Comparison of ENCODE assay signal across 1 cellular context in the genomic region with DNA sequence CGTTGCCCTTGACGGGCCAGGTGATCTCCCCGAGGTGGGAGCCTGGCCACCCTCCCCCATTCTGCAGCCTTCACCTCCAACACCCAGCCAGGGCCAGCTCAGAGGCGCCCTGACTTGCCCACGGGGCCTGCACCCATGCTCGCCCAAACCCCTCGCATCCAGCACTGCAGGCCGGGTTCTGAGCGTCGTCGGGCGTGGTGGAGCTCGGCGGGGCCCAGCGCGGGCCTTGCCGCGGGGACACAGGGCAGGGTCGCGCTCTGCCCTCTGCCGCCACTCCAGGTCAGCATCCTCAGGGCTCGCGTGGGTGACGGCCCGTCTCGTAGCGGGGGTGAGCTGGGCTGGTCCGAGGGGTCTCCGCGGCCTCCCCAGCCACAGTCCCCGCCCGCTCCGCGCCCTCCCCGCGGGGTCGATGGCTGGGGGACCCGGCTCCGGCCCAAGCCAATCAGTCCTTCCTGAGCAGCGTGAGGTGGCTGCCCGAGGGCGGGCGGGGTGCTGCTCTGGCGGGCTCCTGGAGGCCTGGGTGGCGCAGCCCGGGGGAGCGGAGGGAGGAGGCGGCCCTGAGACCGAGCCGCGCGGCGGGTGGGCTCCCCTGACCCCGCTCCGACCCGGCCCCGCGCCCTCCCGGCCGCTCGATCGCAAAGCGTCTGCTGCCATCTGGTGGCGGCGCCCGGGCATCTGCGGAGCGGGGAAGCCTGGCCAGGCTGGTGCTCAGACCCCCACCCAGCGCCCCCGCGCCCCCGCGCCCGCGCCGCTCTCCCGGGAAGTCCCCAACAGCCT.
TF ChIP-seq lines count a peak whose summit lies in the region.

No MANE protein-coding gene starts in this region.

TF ChIP-seq in HEK293, 187 proteins besides CTCF, POLR2A, EP300 and RAD21 (continued from another document and continues in another):
- TF ChIP-seq, protein P1, sequence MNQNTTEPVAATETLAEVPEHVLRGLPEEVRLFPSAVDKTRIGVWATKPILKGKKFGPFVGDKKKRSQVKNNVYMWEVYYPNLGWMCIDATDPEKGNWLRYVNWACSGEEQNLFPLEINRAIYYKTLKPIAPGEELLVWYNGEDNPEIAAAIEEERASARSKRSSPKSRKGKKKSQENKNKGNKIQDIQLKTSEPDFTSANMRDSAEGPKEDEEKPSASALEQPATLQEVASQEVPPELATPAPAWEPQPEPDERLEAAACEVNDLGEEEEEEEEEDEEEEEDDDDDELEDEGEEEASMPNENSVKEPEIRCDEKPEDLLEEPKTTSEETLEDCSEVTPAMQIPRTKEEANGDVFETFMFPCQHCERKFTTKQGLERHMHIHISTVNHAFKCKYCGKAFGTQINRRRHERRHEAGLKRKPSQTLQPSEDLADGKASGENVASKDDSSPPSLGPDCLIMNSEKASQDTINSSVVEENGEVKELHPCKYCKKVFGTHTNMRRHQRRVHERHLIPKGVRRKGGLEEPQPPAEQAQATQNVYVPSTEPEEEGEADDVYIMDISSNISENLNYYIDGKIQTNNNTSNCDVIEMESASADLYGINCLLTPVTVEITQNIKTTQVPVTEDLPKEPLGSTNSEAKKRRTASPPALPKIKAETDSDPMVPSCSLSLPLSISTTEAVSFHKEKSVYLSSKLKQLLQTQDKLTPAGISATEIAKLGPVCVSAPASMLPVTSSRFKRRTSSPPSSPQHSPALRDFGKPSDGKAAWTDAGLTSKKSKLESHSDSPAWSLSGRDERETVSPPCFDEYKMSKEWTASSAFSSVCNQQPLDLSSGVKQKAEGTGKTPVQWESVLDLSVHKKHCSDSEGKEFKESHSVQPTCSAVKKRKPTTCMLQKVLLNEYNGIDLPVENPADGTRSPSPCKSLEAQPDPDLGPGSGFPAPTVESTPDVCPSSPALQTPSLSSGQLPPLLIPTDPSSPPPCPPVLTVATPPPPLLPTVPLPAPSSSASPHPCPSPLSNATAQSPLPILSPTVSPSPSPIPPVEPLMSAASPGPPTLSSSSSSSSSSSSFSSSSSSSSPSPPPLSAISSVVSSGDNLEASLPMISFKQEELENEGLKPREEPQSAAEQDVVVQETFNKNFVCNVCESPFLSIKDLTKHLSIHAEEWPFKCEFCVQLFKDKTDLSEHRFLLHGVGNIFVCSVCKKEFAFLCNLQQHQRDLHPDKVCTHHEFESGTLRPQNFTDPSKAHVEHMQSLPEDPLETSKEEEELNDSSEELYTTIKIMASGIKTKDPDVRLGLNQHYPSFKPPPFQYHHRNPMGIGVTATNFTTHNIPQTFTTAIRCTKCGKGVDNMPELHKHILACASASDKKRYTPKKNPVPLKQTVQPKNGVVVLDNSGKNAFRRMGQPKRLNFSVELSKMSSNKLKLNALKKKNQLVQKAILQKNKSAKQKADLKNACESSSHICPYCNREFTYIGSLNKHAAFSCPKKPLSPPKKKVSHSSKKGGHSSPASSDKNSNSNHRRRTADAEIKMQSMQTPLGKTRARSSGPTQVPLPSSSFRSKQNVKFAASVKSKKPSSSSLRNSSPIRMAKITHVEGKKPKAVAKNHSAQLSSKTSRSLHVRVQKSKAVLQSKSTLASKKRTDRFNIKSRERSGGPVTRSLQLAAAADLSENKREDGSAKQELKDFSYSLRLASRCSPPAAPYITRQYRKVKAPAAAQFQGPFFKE (tag by site-specific recombination; IDR thresholded peaks at IDR 0.05; ENCODE audit: borderline replicate concordance), result no peak
- no peak for TF ChIP-seq YY2 (tag by site-specific recombination; IDR thresholded peaks at IDR 0.05)
- TF ChIP-seq ZNF146 (tag by site-specific recombination; IDR thresholded peaks at IDR 0.05), result no peak
- TF ChIP-seq ZFHX2 (tag by site-specific recombination; conservative IDR thresholded peaks at IDR 0.05), result peak; percentile 71
- TF ChIP-seq, protein P2, sequence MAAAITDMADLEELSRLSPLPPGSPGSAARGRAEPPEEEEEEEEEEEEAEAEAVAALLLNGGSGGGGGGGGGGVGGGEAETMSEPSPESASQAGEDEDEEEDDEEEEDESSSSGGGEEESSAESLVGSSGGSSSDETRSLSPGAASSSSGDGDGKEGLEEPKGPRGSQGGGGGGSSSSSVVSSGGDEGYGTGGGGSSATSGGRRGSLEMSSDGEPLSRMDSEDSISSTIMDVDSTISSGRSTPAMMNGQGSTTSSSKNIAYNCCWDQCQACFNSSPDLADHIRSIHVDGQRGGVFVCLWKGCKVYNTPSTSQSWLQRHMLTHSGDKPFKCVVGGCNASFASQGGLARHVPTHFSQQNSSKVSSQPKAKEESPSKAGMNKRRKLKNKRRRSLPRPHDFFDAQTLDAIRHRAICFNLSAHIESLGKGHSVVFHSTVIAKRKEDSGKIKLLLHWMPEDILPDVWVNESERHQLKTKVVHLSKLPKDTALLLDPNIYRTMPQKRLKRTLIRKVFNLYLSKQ (tag by site-specific recombination; IDR thresholded peaks at IDR 0.05; ENCODE audit: borderline replicate concordance), result no peak
- TF ChIP-seq ZNF223 (tag by site-specific recombination; IDR thresholded peaks at IDR 0.05), result no peak
- no peak for TF ChIP-seq SCRT1 (tag by site-specific recombination; IDR thresholded peaks at IDR 0.05; ENCODE audit: borderline replicate concordance)
- no peak for TF ChIP-seq ZNF138 (tag by site-specific recombination; IDR thresholded peaks at IDR 0.05; ENCODE audit: borderline replicate concordance)
- TF ChIP-seq ZNF112 (tag by site-specific recombination; IDR thresholded peaks at IDR 0.05), result no peak
- no peak for TF ChIP-seq ZFP37 (tag by site-specific recombination; IDR thresholded peaks at IDR 0.05)
- no peak for TF ChIP-seq TCF7L2 (IDR thresholded peaks at IDR 0.05; ENCODE audit: borderline replicate concordance, low read depth, low read length)
- TF ChIP-seq, protein P3, sequence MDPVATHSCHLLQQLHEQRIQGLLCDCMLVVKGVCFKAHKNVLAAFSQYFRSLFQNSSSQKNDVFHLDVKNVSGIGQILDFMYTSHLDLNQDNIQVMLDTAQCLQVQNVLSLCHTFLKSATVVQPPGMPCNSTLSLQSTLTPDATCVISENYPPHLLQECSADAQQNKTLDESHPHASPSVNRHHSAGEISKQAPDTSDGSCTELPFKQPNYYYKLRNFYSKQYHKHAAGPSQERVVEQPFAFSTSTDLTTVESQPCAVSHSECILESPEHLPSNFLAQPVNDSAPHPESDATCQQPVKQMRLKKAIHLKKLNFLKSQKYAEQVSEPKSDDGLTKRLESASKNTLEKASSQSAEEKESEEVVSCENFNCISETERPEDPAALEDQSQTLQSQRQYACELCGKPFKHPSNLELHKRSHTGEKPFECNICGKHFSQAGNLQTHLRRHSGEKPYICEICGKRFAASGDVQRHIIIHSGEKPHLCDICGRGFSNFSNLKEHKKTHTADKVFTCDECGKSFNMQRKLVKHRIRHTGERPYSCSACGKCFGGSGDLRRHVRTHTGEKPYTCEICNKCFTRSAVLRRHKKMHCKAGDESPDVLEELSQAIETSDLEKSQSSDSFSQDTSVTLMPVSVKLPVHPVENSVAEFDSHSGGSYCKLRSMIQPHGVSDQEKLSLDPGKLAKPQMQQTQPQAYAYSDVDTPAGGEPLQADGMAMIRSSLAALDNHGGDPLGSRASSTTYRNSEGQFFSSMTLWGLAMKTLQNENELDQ (tag by site-specific recombination; IDR thresholded peaks at IDR 0.05; ENCODE audit: low read depth), result no peak
- no peak for TF ChIP-seq ZNF624 (tag by site-specific recombination; IDR thresholded peaks at IDR 0.05)
- no peak for TF ChIP-seq ZNF426 (tag by site-specific recombination; IDR thresholded peaks at IDR 0.05)
- TF ChIP-seq ZSCAN23 (tag by site-specific recombination; IDR thresholded peaks at IDR 0.05), result no peak
- TF ChIP-seq ZNF16 (tag by site-specific recombination; IDR thresholded peaks at IDR 0.05; ENCODE audit: low read depth), result 0 out of 2 replicates have a peak, but pooled peaks have one; percentile 28
- TF ChIP-seq, protein P4, sequence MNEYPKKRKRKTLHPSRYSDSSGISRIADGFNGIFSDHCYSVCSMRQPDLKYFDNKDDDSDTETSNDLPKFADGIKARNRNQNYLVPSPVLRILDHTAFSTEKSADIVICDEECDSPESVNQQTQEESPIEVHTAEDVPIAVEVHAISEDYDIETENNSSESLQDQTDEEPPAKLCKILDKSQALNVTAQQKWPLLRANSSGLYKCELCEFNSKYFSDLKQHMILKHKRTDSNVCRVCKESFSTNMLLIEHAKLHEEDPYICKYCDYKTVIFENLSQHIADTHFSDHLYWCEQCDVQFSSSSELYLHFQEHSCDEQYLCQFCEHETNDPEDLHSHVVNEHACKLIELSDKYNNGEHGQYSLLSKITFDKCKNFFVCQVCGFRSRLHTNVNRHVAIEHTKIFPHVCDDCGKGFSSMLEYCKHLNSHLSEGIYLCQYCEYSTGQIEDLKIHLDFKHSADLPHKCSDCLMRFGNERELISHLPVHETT (tag by site-specific recombination; IDR thresholded peaks at IDR 0.05), result no peak
- TF ChIP-seq ZNF350 (tag by site-specific recombination; IDR thresholded peaks at IDR 0.05), result no peak
- no peak for TF ChIP-seq ZNF768 (tag by site-specific recombination; IDR thresholded peaks at IDR 0.05)
- TF ChIP-seq SALL2 (tag by site-specific recombination; IDR thresholded peaks at IDR 0.05; ENCODE audit: borderline replicate concordance), result no peak
- no peak for TF ChIP-seq ZNF830 (tag by site-specific recombination; IDR thresholded peaks at IDR 0.05; ENCODE audit: low read depth)
- no peak for TF ChIP-seq ZNF48 (tag by site-specific recombination; IDR thresholded peaks at IDR 0.05)
- TF ChIP-seq, protein P5, sequence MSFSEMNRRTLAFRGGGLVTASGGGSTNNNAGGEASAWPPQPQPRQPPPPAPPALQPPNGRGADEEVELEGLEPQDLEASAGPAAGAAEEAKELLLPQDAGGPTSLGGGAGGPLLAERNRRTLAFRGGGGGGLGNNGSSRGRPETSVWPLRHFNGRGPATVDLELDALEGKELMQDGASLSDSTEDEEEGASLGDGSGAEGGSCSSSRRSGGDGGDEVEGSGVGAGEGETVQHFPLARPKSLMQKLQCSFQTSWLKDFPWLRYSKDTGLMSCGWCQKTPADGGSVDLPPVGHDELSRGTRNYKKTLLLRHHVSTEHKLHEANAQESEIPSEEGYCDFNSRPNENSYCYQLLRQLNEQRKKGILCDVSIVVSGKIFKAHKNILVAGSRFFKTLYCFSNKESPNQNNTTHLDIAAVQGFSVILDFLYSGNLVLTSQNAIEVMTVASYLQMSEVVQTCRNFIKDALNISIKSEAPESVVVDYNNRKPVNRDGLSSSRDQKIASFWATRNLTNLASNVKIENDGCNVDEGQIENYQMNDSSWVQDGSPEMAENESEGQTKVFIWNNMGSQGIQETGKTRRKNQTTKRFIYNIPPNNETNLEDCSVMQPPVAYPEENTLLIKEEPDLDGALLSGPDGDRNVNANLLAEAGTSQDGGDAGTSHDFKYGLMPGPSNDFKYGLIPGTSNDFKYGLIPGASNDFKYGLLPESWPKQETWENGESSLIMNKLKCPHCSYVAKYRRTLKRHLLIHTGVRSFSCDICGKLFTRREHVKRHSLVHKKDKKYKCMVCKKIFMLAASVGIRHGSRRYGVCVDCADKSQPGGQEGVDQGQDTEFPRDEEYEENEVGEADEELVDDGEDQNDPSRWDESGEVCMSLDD (tag by site-specific recombination; IDR thresholded peaks at IDR 0.05), result no peak
- TF ChIP-seq ZNF549 (tag by site-specific recombination; IDR thresholded peaks at IDR 0.05), result no peak
- TF ChIP-seq ZNF133 (tag by site-specific recombination; IDR thresholded peaks at IDR 0.05), result no peak
- no peak; the same call in 1 of the 2 replicates for TF ChIP-seq ZNF785 (tag by site-specific recombination; IDR thresholded peaks at IDR 0.05)
- no peak for TF ChIP-seq ZSCAN16 (tag by site-specific recombination; IDR thresholded peaks at IDR 0.05)
- no peak for TF ChIP-seq ZNF292 (tag by site-specific recombination; IDR thresholded peaks at IDR 0.05; ENCODE audit: borderline replicate concordance, low read depth)
- TF ChIP-seq, protein P6, sequence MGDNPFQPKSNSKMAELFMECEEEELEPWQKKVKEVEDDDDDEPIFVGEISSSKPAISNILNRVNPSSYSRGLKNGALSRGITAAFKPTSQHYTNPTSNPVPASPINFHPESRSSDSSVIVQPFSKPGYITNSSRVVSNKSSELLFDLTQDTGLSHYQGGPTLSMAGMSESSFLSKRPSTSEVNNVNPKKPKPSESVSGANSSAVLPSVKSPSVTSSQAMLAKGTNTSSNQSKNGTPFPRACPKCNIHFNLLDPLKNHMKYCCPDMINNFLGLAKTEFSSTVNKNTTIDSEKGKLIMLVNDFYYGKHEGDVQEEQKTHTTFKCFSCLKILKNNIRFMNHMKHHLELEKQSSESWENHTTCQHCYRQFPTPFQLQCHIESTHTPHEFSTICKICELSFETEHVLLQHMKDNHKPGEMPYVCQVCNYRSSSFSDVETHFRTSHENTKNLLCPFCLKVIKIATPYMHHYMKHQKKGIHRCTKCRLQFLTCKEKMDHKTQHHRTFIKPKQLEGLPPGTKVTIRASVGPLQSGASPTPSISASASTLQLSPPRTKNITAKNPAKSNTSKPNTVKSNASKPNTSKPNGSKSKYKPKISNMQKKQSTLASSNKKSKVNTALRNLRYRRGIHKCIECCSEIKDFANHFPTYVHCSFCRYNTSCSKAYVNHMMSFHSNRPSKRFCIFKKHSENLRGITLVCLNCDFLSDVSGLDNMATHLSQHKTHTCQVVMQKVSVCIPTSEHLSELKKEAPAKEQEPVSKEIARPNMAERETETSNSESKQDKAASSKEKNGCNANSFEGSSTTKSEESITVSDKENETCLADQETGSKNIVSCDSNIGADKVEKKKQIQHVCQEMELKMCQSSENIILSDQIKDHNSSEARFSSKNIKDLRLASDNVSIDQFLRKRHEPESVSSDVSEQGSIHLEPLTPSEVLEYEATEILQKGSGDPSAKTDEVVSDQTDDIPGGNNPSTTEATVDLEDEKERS (tag by site-specific recombination; IDR thresholded peaks at IDR 0.05), result no peak
- TF ChIP-seq ZNF155 (tag by site-specific recombination; IDR thresholded peaks at IDR 0.05), result no peak
- peak; percentile 91 for TF ChIP-seq ZFP69B (tag by site-specific recombination; IDR thresholded peaks at IDR 0.05)
- TF ChIP-seq, protein P7, sequence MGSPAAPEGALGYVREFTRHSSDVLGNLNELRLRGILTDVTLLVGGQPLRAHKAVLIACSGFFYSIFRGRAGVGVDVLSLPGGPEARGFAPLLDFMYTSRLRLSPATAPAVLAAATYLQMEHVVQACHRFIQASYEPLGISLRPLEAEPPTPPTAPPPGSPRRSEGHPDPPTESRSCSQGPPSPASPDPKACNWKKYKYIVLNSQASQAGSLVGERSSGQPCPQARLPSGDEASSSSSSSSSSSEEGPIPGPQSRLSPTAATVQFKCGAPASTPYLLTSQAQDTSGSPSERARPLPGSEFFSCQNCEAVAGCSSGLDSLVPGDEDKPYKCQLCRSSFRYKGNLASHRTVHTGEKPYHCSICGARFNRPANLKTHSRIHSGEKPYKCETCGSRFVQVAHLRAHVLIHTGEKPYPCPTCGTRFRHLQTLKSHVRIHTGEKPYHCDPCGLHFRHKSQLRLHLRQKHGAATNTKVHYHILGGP (tag by site-specific recombination; IDR thresholded peaks at IDR 0.05), result no peak
